24 cellular contexts compared by ENCODE assay signal in genomic region chr9:23258569-23258968, GRCh38.
"Had no signal": no experiment of that assay in that cellular context is flagged by ENCODE, and none has a peak within 500 bp of the region (broad histone marks: within the 10 kb centered on the region; RNA-seq: fewer than 3 reads in every experiment).

No MANE protein-coding gene starts in this region.

- DNase-seq: activated CD4-positive, alpha-beta T cell treated with anti-CD3 and anti-CD28 coated beads for 36 hours; activated CD4-positive, alpha-beta T cell treated with anti-CD3 and anti-CD28 coated beads, Interleukin-2, amount 50 U/mL, for 1 hour; activated CD8-positive, alpha-beta memory T cell treated with anti-CD3 and anti-CD28 coated beads, Interleukin-2, amount 50 U/mL, for 4 hours; activated CD8-positive, alpha-beta T cell treated with anti-CD3 and anti-CD28 coated beads for 36 hours; activated gamma-delta T cell treated with Interleukin-2 at 50 U/mL for 16 hours; activated naive CD4-positive, alpha-beta T cell treated with anti-CD3 and anti-CD28 coated beads, Interleukin-2, amount 10 ng/mL, durations not matched to agents 7 days and 5 days; activated naive CD8-positive, alpha-beta T cell treated with anti-CD3 and anti-CD28 coated beads for 36 hours; activated T-cell treated with anti-CD3 and anti-CD28 coated beads, Interleukin-2, amount 50 U/mL, for 72 hours; anterior cingulate cortex; body of pancreas; central memory CD4-positive, alpha-beta T cell; Karpas-422; NCI-H1092; NCI-H1417; NCI-H1930; NCI-H2171; NCI-H2227 treated with DMSO at 0.1 percent for 48 hours; NCI-H446 treated with DMSO at 0.1 percent for 48 hours; NCI-H524 treated with DMSO at 0.1 percent for 48 hours; NCI-H774; PC-3; T-cell; T-helper 2 cell; WERI-Rb-1 had no signal
